In genomic region chr17:42458497-42459255, GRCh38 we compare ENCODE assay signal across 8 cellular contexts. TPM values are rescaled to one million over a fixed set of nuclear protein-coding genes. Genes with fewer than 3 reads are reported as not detected.
DNase-seq lines count a peak whose midpoint lies in the region; ATAC-seq, FAIRE-seq and TF ChIP-seq lines count a peak whose summit lies in the region.

TSS of gene ATP6V0A1 (plus strand) at chr17:42458878. CDS start at chr17:42460895, 2,017 bp downstream.

- H3K27me3 ChIP-seq in DND-41 (ENCODE audit: insufficient read depth, low read length, poor library complexity) (peaks cover 15% of the 10 kb centered on the region), osteoblast (ENCODE audit: insufficient read depth, low read length) (no peaks in the 10 kb centered on the region)

- H3K27me3 Mint-ChIP-seq in activated naive CD8-positive, alpha-beta T cell = no peaks in the 10 kb centered on the region
- peaks cover 4% of the 10 kb centered on the region for H3K27me3 Mint-ChIP-seq in glutamatergic neuron (ENCODE audit: unreplicated experiment)

- peak within 1 kb of the TSS; percentile 91 for H3K4me3 Mint-ChIP-seq in activated naive CD8-positive, alpha-beta T cell
- H3K4me3 Mint-ChIP-seq in glutamatergic neuron (ENCODE audit: unreplicated experiment) = peak within 1 kb of the TSS; percentile 100

- peaks cover 4% of the 10 kb centered on the region for H3K36me3 Mint-ChIP-seq in activated naive CD8-positive, alpha-beta T cell
- H3K36me3 Mint-ChIP-seq in glutamatergic neuron (ENCODE audit: unreplicated experiment) = no peaks in the 10 kb centered on the region

- H3K79me2 ChIP-seq in DND-41 (ENCODE audit: insufficient read depth, low read length) (no peaks in the 10 kb centered on the region), osteoblast (ENCODE audit: insufficient read depth, low read length) (peaks cover 43% of the 10 kb centered on the region)

- no peak within 1 kb of the TSS for H2AFZ ChIP-seq in DND-41 (ENCODE audit: low read depth, low read length)
- peak within 1 kb of the TSS; percentile 86 for H2AFZ ChIP-seq in osteoblast (ENCODE audit: low read length)

- peaks cover 43% of the 10 kb centered on the region for H3K4me1 Mint-ChIP-seq in activated naive CD8-positive, alpha-beta T cell (ENCODE audit: low read depth)
- H3K4me1 Mint-ChIP-seq in glutamatergic neuron (ENCODE audit: low read depth, unreplicated experiment) = peaks cover 4% of the 10 kb centered on the region

- no peak for FAIRE-seq in H54 (lab: Jason Lieb, UNC)

- H3K9ac ChIP-seq in DND-41 (ENCODE audit: low read depth, low read length) = no peak within 1 kb of the TSS

- H3K9me3 ChIP-seq in DND-41 (ENCODE audit: insufficient read depth, low read length, severe bottlenecking) = no peaks in the 10 kb centered on the region
- no peaks in the 10 kb centered on the region for H3K9me3 ChIP-seq in osteoblast (ENCODE audit: low read depth, low read length)

- H4K20me1 ChIP-seq in DND-41 (ENCODE audit: insufficient read depth, low read length) (peaks cover 7% of the 10 kb centered on the region; the same call in 1 of the 2 replicates), osteoblast (ENCODE audit: insufficient read depth, low read length) (peaks cover 26% of the 10 kb centered on the region)

- H3K4me2 ChIP-seq in DND-41 (ENCODE audit: insufficient read depth, low read length) (peak within 1 kb of the TSS; percentile 37), osteoblast (ENCODE audit: insufficient read depth, low read length) (peak within 1 kb of the TSS; percentile 98)

- H3K36me3 ChIP-seq in DND-41 (ENCODE audit: insufficient read depth, low read length) (no peaks in the 10 kb centered on the region), osteoblast (ENCODE audit: insufficient read depth, low read length) (peaks cover 23% of the 10 kb centered on the region)

- H3K27ac Mint-ChIP-seq in activated naive CD8-positive, alpha-beta T cell = peak within 1 kb of the TSS; percentile 75
- H3K27ac Mint-ChIP-seq in glutamatergic neuron (ENCODE audit: unreplicated experiment) = peak within 1 kb of the TSS; percentile 95

- TF ChIP-seq POLR2A in H54 (IDR thresholded peaks at IDR 0.05; ENCODE audit: low read depth, low read length) = peak; percentile 91

- H3K9me3 Mint-ChIP-seq in activated naive CD8-positive, alpha-beta T cell (ENCODE audit: low read depth) = no peaks in the 10 kb centered on the region
- no peaks in the 10 kb centered on the region for H3K9me3 Mint-ChIP-seq in glutamatergic neuron (ENCODE audit: unreplicated experiment)

- ATAC-seq in DND-41 (ENCODE audit: insufficient read depth, low read depth) = peak; percentile 75

- DNase-seq in DND-41 (peak; percentile 82), H54 (ENCODE audit: insufficient read length, low spot score) (peak; percentile 81), MV-4-11 (lab: John Stamatoyannopoulos, UW) (peak; percentile 80), SKM-1 treated with dmso at 0.1 percent for 144 hours (lab: John Stamatoyannopoulos, UW; ENCODE audit: unreplicated experiment) (peak; percentile 80), glutamatergic neuron (peak; percentile 99), osteoblast (ENCODE audit: insufficient read length, low spot score, missing footprints) (peak; percentile 96)

- H3K4me3 ChIP-seq in DND-41 (ENCODE audit: low read depth in 1 of 2, low read length in 2 of 2) = peak within 1 kb of the TSS in 1 of 2 experiments; percentile 35; a peak in 1 of 4 replicates
- H3K4me3 ChIP-seq in osteoblast (ENCODE audit: insufficient read depth, low read length) = peak within 1 kb of the TSS; percentile 95

- H3K4me1 ChIP-seq in DND-41 (ENCODE audit: insufficient read depth, low read length) (peaks cover 44% of the 10 kb centered on the region), osteoblast (ENCODE audit: insufficient read depth, low read length) (peaks cover 34% of the 10 kb centered on the region)

- TF ChIP-seq CTCF in DND-41 (IDR thresholded peaks at IDR 0.05; ENCODE audit: borderline replicate concordance, extremely low read depth, low read length, poor library complexity, severe bottlenecking) (no peak), glutamatergic neuron (IDR thresholded peaks at IDR 0.05; ENCODE audit: partially characterized antibody, unreplicated experiment) (no peak), osteoblast (IDR thresholded peaks at IDR 0.05; ENCODE audit: extremely low read depth, low read depth, low read length) (no peak)

- H3K27ac ChIP-seq in DND-41 (ENCODE audit: low read length) = no peak within 1 kb of the TSS
- peak within 1 kb of the TSS; percentile 91 for H3K27ac ChIP-seq in osteoblast (ENCODE audit: low read depth, low read length)
- H3K27ac ChIP-seq in temporal lobe (ENCODE audit: low read depth, low read length) = peak within 1 kb of the TSS; percentile 97

RNA-seq across cellular contexts. Expression of gene ATP6V0A1, which starts in this region (rescaled TPM):
- total RNA-seq in glutamatergic neuron (ENCODE audit: unreplicated experiment) (253 TPM), osteoblast (52.5 and 53.9 TPM in 2 replicates), temporal lobe (164 TPM)
